1 cellular context compared by ENCODE assay signal in the genomic region with DNA sequence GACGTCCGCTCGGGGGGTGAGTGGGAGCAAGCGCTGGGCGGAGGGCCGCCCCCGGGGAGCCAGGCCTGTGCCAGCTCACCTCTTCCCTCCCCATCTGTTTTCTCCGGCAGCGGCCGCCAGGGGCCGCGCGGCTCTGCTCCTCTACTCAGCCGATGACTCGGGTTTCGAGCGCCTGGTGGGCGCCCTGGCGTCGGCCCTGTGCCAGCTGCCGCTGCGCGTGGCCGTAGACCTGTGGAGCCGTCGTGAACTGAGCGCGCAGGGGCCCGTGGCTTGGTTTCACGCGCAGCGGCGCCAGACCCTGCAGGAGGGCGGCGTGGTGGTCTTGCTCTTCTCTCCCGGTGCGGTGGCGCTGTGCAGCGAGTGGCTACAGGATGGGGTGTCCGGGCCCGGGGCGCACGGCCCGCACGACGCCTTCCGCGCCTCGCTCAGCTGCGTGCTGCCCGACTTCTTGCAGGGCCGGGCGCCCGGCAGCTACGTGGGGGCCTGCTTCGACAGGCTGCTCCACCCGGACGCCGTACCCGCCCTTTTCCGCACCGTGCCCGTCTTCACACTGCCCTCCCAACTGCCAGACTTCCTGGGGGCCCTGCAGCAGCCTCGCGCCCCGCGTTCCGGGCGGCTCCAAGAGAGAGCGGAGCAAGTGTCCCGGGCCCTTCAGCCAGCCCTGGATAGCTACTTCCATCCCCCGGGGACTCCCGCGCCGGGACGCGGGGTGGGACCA.
TF ChIP-seq lines count a peak whose summit lies in the region.

No MANE protein-coding gene starts in this region.

TF ChIP-seq in HepG2, 621 proteins besides CTCF, POLR2A, EP300 and RAD21 (continued from another document and continues in another):
- no peak for TF ChIP-seq NR2F6 (IDR thresholded peaks at IDR 0.05)
- TF ChIP-seq NR2F6 (CRISPR knock-in tag; IDR thresholded peaks at IDR 0.05): 0 out of 2 replicates have a peak, but pooled peaks have one; percentile 16
- no peak for TF ChIP-seq SMARCE1 (IDR thresholded peaks at IDR 0.05; ENCODE audit: borderline replicate concordance)
- TF ChIP-seq TBL1XR1 (IDR thresholded peaks at IDR 0.05; ENCODE audit: borderline replicate concordance, low read length, partially characterized antibody): no peak
- TF ChIP-seq KIAA2018 (CRISPR knock-in tag; IDR thresholded peaks at IDR 0.05; ENCODE audit: borderline replicate concordance): peak; percentile 13; the same call in 1 of the 2 replicates
- TF ChIP-seq YEATS2 (CRISPR knock-in tag; IDR thresholded peaks at IDR 0.05; ENCODE audit: borderline replicate concordance): 0 out of 2 replicates have a peak, but pooled peaks have one; percentile 13
- TF ChIP-seq ZNF570 (CRISPR knock-in tag; IDR thresholded peaks at IDR 0.05; ENCODE audit: borderline replicate concordance): peak; percentile 61
- peak; percentile 50; the same call in 1 of the 2 replicates for TF ChIP-seq KAT8 (CRISPR knock-in tag; IDR thresholded peaks at IDR 0.05)
- TF ChIP-seq ZBTB8A (CRISPR knock-in tag; IDR thresholded peaks at IDR 0.05; ENCODE audit: borderline replicate concordance, low read depth): 0 out of 2 replicates have a peak, but pooled peaks have one; percentile 54
- no peak for TF ChIP-seq SOX6 (IDR thresholded peaks at IDR 0.05)
- TF ChIP-seq SOX6 (CRISPR knock-in tag; IDR thresholded peaks at IDR 0.05): peak; percentile 58
- TF ChIP-seq STAT5B (CRISPR knock-in tag; IDR thresholded peaks at IDR 0.05): 0 out of 2 replicates have a peak, but pooled peaks have one; percentile 18
- no peak for TF ChIP-seq RFX1 (IDR thresholded peaks at IDR 0.05)
- TF ChIP-seq ASH2L (IDR thresholded peaks at IDR 0.05; ENCODE audit: insufficient read length, low read depth, low read length): peak; percentile 27
- peak; percentile 66 for TF ChIP-seq ZNF792 (CRISPR knock-in tag; IDR thresholded peaks at IDR 0.05)
- 0 out of 2 replicates have a peak, but pooled peaks have one; percentile 25 for TF ChIP-seq ZNF251 (CRISPR knock-in tag; IDR thresholded peaks at IDR 0.05)
- TF ChIP-seq, protein P1, sequence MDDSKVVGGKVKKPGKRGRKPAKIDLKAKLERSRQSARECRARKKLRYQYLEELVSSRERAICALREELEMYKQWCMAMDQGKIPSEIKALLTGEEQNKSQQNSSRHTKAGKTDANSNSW (CRISPR knock-in tag; IDR thresholded peaks at IDR 0.05; ENCODE audit: borderline replicate concordance): no peak
- TF ChIP-seq ZNF331 (CRISPR knock-in tag; IDR thresholded peaks at IDR 0.05): peak; percentile 48; the same call in 1 of the 2 replicates
- no peak for TF ChIP-seq ZNF639 (CRISPR knock-in tag; conservative IDR thresholded peaks at IDR 0.05)
- 0 out of 2 replicates have a peak, but pooled peaks have one; percentile 27 for TF ChIP-seq CHCHD3 (CRISPR knock-in tag; IDR thresholded peaks at IDR 0.05)
- no peak; the same call in 1 of the 2 replicates for TF ChIP-seq FOSL1 (CRISPR knock-in tag; IDR thresholded peaks at IDR 0.05; ENCODE audit: borderline replicate concordance)
- no peak for TF ChIP-seq BRF2 (CRISPR knock-in tag; IDR thresholded peaks at IDR 0.05)
- TF ChIP-seq ZNF451 (CRISPR knock-in tag; IDR thresholded peaks at IDR 0.05): peak; percentile 59
- TF ChIP-seq WIZ (CRISPR knock-in tag; IDR thresholded peaks at IDR 0.05): no peak; the same call in 1 of the 2 replicates
- TF ChIP-seq TBX3 (IDR thresholded peaks at IDR 0.05; ENCODE audit: borderline replicate concordance): no peak
- TF ChIP-seq NFIB (CRISPR knock-in tag; IDR thresholded peaks at IDR 0.05; ENCODE audit: borderline replicate concordance): no peak
- 0 out of 2 replicates have a peak, but pooled peaks have one; percentile 19 for TF ChIP-seq PLSCR1 (CRISPR knock-in tag; IDR thresholded peaks at IDR 0.05; ENCODE audit: borderline replicate concordance)
- TF ChIP-seq TAF1 (CRISPR knock-in tag; IDR thresholded peaks at IDR 0.05): peak; percentile 54
- TF ChIP-seq GTF2F1 (IDR thresholded peaks at IDR 0.05; ENCODE audit: low read length): no peak
- no peak for TF ChIP-seq ZNF17 (CRISPR knock-in tag; IDR thresholded peaks at IDR 0.05)
- no peak for TF ChIP-seq ZNF749 (CRISPR knock-in tag; IDR thresholded peaks at IDR 0.05; ENCODE audit: borderline replicate concordance)
- TF ChIP-seq, protein P2, sequence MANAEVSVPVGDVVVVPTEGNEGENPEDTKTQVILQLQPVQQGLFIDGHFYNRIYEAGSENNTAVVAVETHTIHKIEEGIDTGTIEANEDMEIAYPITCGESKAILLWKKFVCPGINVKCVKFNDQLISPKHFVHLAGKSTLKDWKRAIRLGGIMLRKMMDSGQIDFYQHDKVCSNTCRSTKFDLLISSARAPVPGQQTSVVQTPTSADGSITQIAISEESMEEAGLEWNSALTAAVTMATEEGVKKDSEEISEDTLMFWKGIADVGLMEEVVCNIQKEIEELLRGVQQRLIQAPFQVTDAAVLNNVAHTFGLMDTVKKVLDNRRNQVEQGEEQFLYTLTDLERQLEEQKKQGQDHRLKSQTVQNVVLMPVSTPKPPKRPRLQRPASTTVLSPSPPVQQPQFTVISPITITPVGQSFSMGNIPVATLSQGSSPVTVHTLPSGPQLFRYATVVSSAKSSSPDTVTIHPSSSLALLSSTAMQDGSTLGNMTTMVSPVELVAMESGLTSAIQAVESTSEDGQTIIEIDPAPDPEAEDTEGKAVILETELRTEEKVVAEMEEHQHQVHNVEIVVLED (CRISPR knock-in tag; IDR thresholded peaks at IDR 0.05; ENCODE audit: borderline replicate concordance): no peak; the same call in 1 of the 2 replicates
- TF ChIP-seq ZNF761 (CRISPR knock-in tag; conservative IDR thresholded peaks at IDR 0.05): 0 out of 2 replicates have a peak, but pooled peaks have one; percentile 47
- no peak for TF ChIP-seq ZNF343 (CRISPR knock-in tag; IDR thresholded peaks at IDR 0.05)
- TF ChIP-seq THAP11 (CRISPR knock-in tag; IDR thresholded peaks at IDR 0.05): peak; percentile 47; the same call in 1 of the 2 replicates
- TF ChIP-seq RARA (CRISPR knock-in tag; IDR thresholded peaks at IDR 0.05): no peak; the same call in 1 of the 2 replicates
- peak; percentile 29; the same call in 1 of the 3 replicates for TF ChIP-seq MXI1 (IDR thresholded peaks at IDR 0.05; ENCODE audit: borderline replicate concordance, low read depth, low read length)
- TF ChIP-seq PLRG1 (conservative IDR thresholded peaks at IDR 0.05): no peak
- peak; percentile 54 for TF ChIP-seq ZC3H13 (CRISPR knock-in tag; IDR thresholded peaks at IDR 0.05)
- no peak for TF ChIP-seq ZHX1 (CRISPR knock-in tag; IDR thresholded peaks at IDR 0.05; ENCODE audit: low read depth)
- TF ChIP-seq ZEB1 (IDR thresholded peaks at IDR 0.05; ENCODE audit: insufficient replicate concordance, low read depth): no peak
- TF ChIP-seq ZNF260 (CRISPR knock-in tag; IDR thresholded peaks at IDR 0.05; ENCODE audit: borderline replicate concordance, low read depth): 0 out of 2 replicates have a peak, but pooled peaks have one; percentile 40
- peak; percentile 66; the same call in 1 of the 2 replicates for TF ChIP-seq ZNF790 (CRISPR knock-in tag; IDR thresholded peaks at IDR 0.05; ENCODE audit: borderline replicate concordance)
- TF ChIP-seq TCF12 (IDR thresholded peaks at IDR 0.05): no peak
- peak; percentile 71; the same call in 1 of the 2 replicates for TF ChIP-seq TCF12 (CRISPR knock-in tag; IDR thresholded peaks at IDR 0.05)
- TF ChIP-seq NFYB (CRISPR knock-in tag; IDR thresholded peaks at IDR 0.05): no peak
- TF ChIP-seq ZNF430 (CRISPR knock-in tag; IDR thresholded peaks at IDR 0.05): no peak
- peak; percentile 44 for TF ChIP-seq MED8 (CRISPR knock-in tag; IDR thresholded peaks at IDR 0.05; ENCODE audit: insufficient replicate concordance)
- TF ChIP-seq ATF3 (CRISPR knock-in tag; IDR thresholded peaks at IDR 0.05): peak; percentile 15; the same call in 1 of the 2 replicates
